ENCODE assay signal across 10 cellular contexts in genomic region chr1:245003246-245003645, GRCh38.
"Had no signal": no experiment of that assay in that cellular context is flagged by ENCODE, and none has a peak within 500 bp of the region (broad histone marks: within the 10 kb centered on the region; RNA-seq: fewer than 3 reads in every experiment).

No MANE protein-coding gene starts in this region.

- H3K4me3 Mint-ChIP-seq: GM23338, H9, HFFc6, IgD-negative memory B cell had no signal

- DNase-seq: H9, HCEC 1CT, HFFc6, KG1 had no signal

- H3K27ac ChIP-seq: HL-60 had no signal

- H3K27ac Mint-ChIP-seq: GM23338, H9, HFFc6, IgD-negative memory B cell had no signal

- H3K4me3 ChIP-seq: GM23338 had no signal

- H3K9me3 Mint-ChIP-seq: GM23338, H9, HFFc6, IgD-negative memory B cell had no signal

- FAIRE-seq: H1, H54, HepG2 had no signal
